In genomic region chr9:127877566-127877998, GRCh38 we compare ENCODE assay signal across 1 cellular context.
A peak's percentile ranks its signal among the peaks of the same experiment; 100 is the strongest.
TF ChIP-seq lines count a peak whose summit lies in the region.

Gene AK1, minus strand, starts transcription at chr9:127877675. Its CDS starts 3,058 bp downstream, at chr9:127874617.

TF ChIP-seq in HepG2, 621 proteins besides CTCF, POLR2A, EP300 and RAD21 (continued from another document and continues in another):
- TF ChIP-seq ARID4A (CRISPR knock-in tag; IDR thresholded peaks at IDR 0.05; ENCODE audit: borderline replicate concordance) (peak; percentile 87; the same call in 1 of the 2 replicates), ZSCAN5A (CRISPR knock-in tag; IDR thresholded peaks at IDR 0.05; ENCODE audit: borderline replicate concordance) (0 out of 2 replicates have a peak, but pooled peaks have one; percentile 33), ZNF567 (CRISPR knock-in tag; IDR thresholded peaks at IDR 0.05; ENCODE audit: borderline replicate concordance) (0 out of 2 replicates have a peak, but pooled peaks have one; percentile 46), SMAD1 (CRISPR knock-in tag; IDR thresholded peaks at IDR 0.05; ENCODE audit: borderline replicate concordance, low read depth) (0 out of 2 replicates have a peak, but pooled peaks have one; percentile 25), TEAD3 (CRISPR knock-in tag; optimal IDR thresholded peaks at IDR 0.05; ENCODE audit: borderline replicate concordance) (peak; percentile 26), ZNF253 (CRISPR knock-in tag; IDR thresholded peaks at IDR 0.05; ENCODE audit: borderline replicate concordance) (0 out of 2 replicates have a peak, but pooled peaks have one; percentile 70), TAF1 (CRISPR knock-in tag; IDR thresholded peaks at IDR 0.05) (peak; percentile 37; the same call in 1 of the 2 replicates), TFDP1 (CRISPR knock-in tag; IDR thresholded peaks at IDR 0.05; ENCODE audit: borderline replicate concordance) (peak; percentile 80; the same call in 1 of the 2 replicates), HMGXB4 (CRISPR knock-in tag; IDR thresholded peaks at IDR 0.05; ENCODE audit: borderline replicate concordance in 1 of 2, low read depth in 1 of 2) (peak in 1 of 2 experiments; percentile 30; a peak in 1 of 4 replicates), GMEB2 (CRISPR knock-in tag; IDR thresholded peaks at IDR 0.05; ENCODE audit: low read depth) (no peak), FOXC1 (CRISPR knock-in tag; IDR thresholded peaks at IDR 0.05; ENCODE audit: borderline replicate concordance) (peak; percentile 78; the same call in 1 of the 2 replicates), BRF2 (CRISPR knock-in tag; IDR thresholded peaks at IDR 0.05) (no peak), ZNF138 (CRISPR knock-in tag; IDR thresholded peaks at IDR 0.05; ENCODE audit: low read depth) (no peak), E2F5 (CRISPR knock-in tag; conservative IDR thresholded peaks at IDR 0.05) (peak; percentile 84), ZNF687 (CRISPR knock-in tag; IDR thresholded peaks at IDR 0.05) (peak; percentile 89), ZSCAN25 (CRISPR knock-in tag; IDR thresholded peaks at IDR 0.05) (peak; percentile 63; the same call in 1 of the 2 replicates), KMT2B (CRISPR knock-in tag; IDR thresholded peaks at IDR 0.05) (no peak), ZNF326 (CRISPR knock-in tag; IDR thresholded peaks at IDR 0.05; ENCODE audit: borderline replicate concordance) (no peak), REPIN1 (CRISPR knock-in tag; IDR thresholded peaks at IDR 0.05; ENCODE audit: borderline replicate concordance, low read depth) (0 out of 2 replicates have a peak, but pooled peaks have one; percentile 41), ZNF556 (CRISPR knock-in tag; IDR thresholded peaks at IDR 0.05; ENCODE audit: borderline replicate concordance) (0 out of 2 replicates have a peak, but pooled peaks have one; percentile 17), KDM2A (CRISPR knock-in tag; IDR thresholded peaks at IDR 0.05; ENCODE audit: borderline replicate concordance, low read depth) (peak; percentile 95), ZNF597 (CRISPR knock-in tag; IDR thresholded peaks at IDR 0.05) (no peak), POLR2G (IDR thresholded peaks at IDR 0.05; ENCODE audit: low read depth, low read length) (peak; percentile 80), ZFP36L1 (CRISPR knock-in tag; IDR thresholded peaks at IDR 0.05) (0 out of 2 replicates have a peak, but pooled peaks have one; percentile 53), ZNF740 (CRISPR knock-in tag; IDR thresholded peaks at IDR 0.05) (no peak), POLR2AphosphoS5 (IDR thresholded peaks at IDR 0.05; ENCODE audit: low read depth, low read length) (no peak), PAWR (CRISPR knock-in tag; IDR thresholded peaks at IDR 0.05; ENCODE audit: borderline replicate concordance) (0 out of 2 replicates have a peak, but pooled peaks have one; percentile 46), ZBTB20 (CRISPR knock-in tag; IDR thresholded peaks at IDR 0.05; ENCODE audit: borderline replicate concordance, low read depth) (no peak), SKI (IDR thresholded peaks at IDR 0.05; ENCODE audit: partially characterized antibody) (no peak), ZBED4 (CRISPR knock-in tag; IDR thresholded peaks at IDR 0.05; ENCODE audit: borderline replicate concordance) (peak; percentile 65)
